9 cellular contexts compared by ENCODE assay signal in genomic region chr10:19488592-19489280, GRCh38.
DNase-seq lines count a peak whose midpoint lies in the region; ATAC-seq and TF ChIP-seq lines count a peak whose summit lies in the region.
"Had no signal": no experiment of that assay in that cellular context is flagged by ENCODE, and none has a peak within 500 bp of the region (broad histone marks: within the 10 kb centered on the region; RNA-seq: fewer than 3 reads in every experiment).

No MANE protein-coding gene starts in this region.

- H3K4me2 ChIP-seq in Karpas-422 (ENCODE audit: low read depth, low read length, poor library complexity, severe bottlenecking) = no peak overlapping the region

- in situ Hi-C loops in astrocyte of the spinal cord (cut with HindIII; ENCODE audit: low sequenced_read_pairs) = no loop called here

- DNase-seq in H7 = peak; percentile 81
- peak; percentile 8 for DNase-seq in astrocyte of the spinal cord (ENCODE audit: low read depth, low spot score)
- peak; percentile 79 for DNase-seq in iPS-NIHi7 (ENCODE audit: extremely low spot score)
- peak; percentile 73 for DNase-seq in sigmoid colon
- DNase-seq in HuH-7 (ENCODE audit: low spot score) = no peak
- DNase-seq in inferior parietal cortex (ENCODE audit: extremely low spot score) = no peak
- no peak for DNase-seq in Karpas-422
- DNase-seq: activated CD4-positive, alpha-beta T cell treated with anti-CD3 and anti-CD28 coated beads, Interleukin-2, amount 50 U/mL, for 1 hour had no signal

- no peak for TF ChIP-seq EP300 in sigmoid colon (IDR thresholded peaks at IDR 0.05)

- TF ChIP-seq POLR2A in sigmoid colon (IDR thresholded peaks at IDR 0.05) = no peak

- peaks cover 0 to 21% (median 0%) of the 10 kb centered on the region in 4 donors for H3K4me1 ChIP-seq in sigmoid colon
- no peaks in the 10 kb centered on the region for H3K4me1 ChIP-seq in Karpas-422 (ENCODE audit: low read length)

- ATAC-seq in HG02973 (IDR thresholded peaks at IDR 0.05; ENCODE audit: unreplicated experiment) = no peak

- no peak for TF ChIP-seq CTCF in astrocyte of the spinal cord (IDR thresholded peaks at IDR 0.05; ENCODE audit: low read depth, low read length)
- no peak for TF ChIP-seq CTCF in sigmoid colon (IDR thresholded peaks at IDR 0.05)

- 48 to 57% methylated on average over 23 of the region's 23 CpGs for WGBS in sigmoid colon, 2 donors

- H3K36me3 ChIP-seq in H7 (replicated peaks; ENCODE audit: control insufficient read depth, insufficient read depth, low read length) (no peaks in the 10 kb centered on the region), sigmoid colon (no peaks in the 10 kb centered on the region), Karpas-422 (ENCODE audit: insufficient read depth, low read length) (no peaks in the 10 kb centered on the region)

- no peaks in the 10 kb centered on the region for H3K9me3 ChIP-seq in sigmoid colon
- peaks cover 18% of the 10 kb centered on the region for H3K9me3 ChIP-seq in Karpas-422 (ENCODE audit: low read length)

- H3K4me3 ChIP-seq in H7 (ENCODE audit: insufficient read depth, low read depth, low read length) (no peak overlapping the region), astrocyte of the spinal cord (ENCODE audit: low read depth, low read length) (no peak overlapping the region), sigmoid colon (peak overlapping the region; percentile 9 to 34 (median 24)), Karpas-422 (ENCODE audit: low read length) (no peak overlapping the region)

- H2AFZ ChIP-seq in Karpas-422 (ENCODE audit: low read length) = no peak overlapping the region

- H3K9me2 ChIP-seq in Karpas-422 (replicated peaks; ENCODE audit: insufficient read depth, low read length) = no peaks in the 10 kb centered on the region

- intact Hi-C loops in sigmoid colon (cut with DNase I) = no loop called here

- H3K9ac ChIP-seq in Karpas-422 (ENCODE audit: low read length) = no peak overlapping the region

- no peaks in the 10 kb centered on the region for H4K20me1 ChIP-seq in Karpas-422 (ENCODE audit: insufficient read depth, low read depth, low read length)

- H3K79me2 ChIP-seq in Karpas-422 (ENCODE audit: low read length) = no peaks in the 10 kb centered on the region

- H3K27ac ChIP-seq in sigmoid colon = no peak overlapping the region
- H3K27ac ChIP-seq in Karpas-422 (ENCODE audit: low read length) = no peak overlapping the region

- H3K27me3 ChIP-seq in H7 (ENCODE audit: control insufficient read depth, insufficient read depth, low read length) = no peaks in the 10 kb centered on the region
- no peaks in the 10 kb centered on the region for H3K27me3 ChIP-seq in sigmoid colon
- H3K27me3 ChIP-seq in Karpas-422 (ENCODE audit: low read length) = no peaks in the 10 kb centered on the region

Comparison
In these comparisons a context has a peak if more than half of its experiments do, and no peak if none do; other contexts are left out.
1. DNase-seq: peak in H7 (single experiment), astrocyte of the spinal cord (single experiment), iPS-NIHi7 (single experiment) and sigmoid colon (single experiment); none in HuH-7 (single experiment), inferior parietal cortex (single experiment) and Karpas-422 (single experiment).
2. H3K4me3 ChIP-seq: peak in sigmoid colon (4 of 4); none in H7 (single experiment), astrocyte of the spinal cord (single experiment) and Karpas-422 (single experiment).